8 cellular contexts compared by ENCODE assay signal in genomic region chr3:67018105-67018788, GRCh38. TPM values are rescaled to one million over a fixed set of nuclear protein-coding genes. Genes with fewer than 3 reads are reported as not detected.
DNase-seq lines count a peak whose midpoint lies in the region; FAIRE-seq and TF ChIP-seq lines count a peak whose summit lies in the region.

No MANE protein-coding gene starts in this region.

- TF ChIP-seq POLR2A in breast epithelium (IDR thresholded peaks at IDR 0.05) = no peak

- H3K36me3 ChIP-seq in breast epithelium (no peaks in the 10 kb centered on the region), hepatocyte (replicated peaks; ENCODE audit: insufficient read depth, low read depth) (no peaks in the 10 kb centered on the region)

- no peak overlapping the region for H3K4me3 Mint-ChIP-seq in MCF 10A (ENCODE audit: unreplicated experiment)

- no peak for FAIRE-seq in urothelium cell line (lab: Jason Lieb, UNC)

- CTCF ChIA-PET in MCF 10A (lab: Yijun Ruan, JAX) = no interaction called here

- H3K9me3 Mint-ChIP-seq in MCF 10A (ENCODE audit: unreplicated experiment) = no peaks in the 10 kb centered on the region

- H3K4me2 ChIP-seq in hepatocyte = no peak overlapping the region

- H3K9me2 ChIP-seq in hepatocyte (replicated peaks; ENCODE audit: insufficient read depth) = no peaks in the 10 kb centered on the region

- no peak overlapping the region for H3K4me3 ChIP-seq in breast epithelium
- no peak overlapping the region for H3K4me3 ChIP-seq in fibroblast of mammary gland (ENCODE audit: control insufficient read depth, low read depth, low read length)
- no peak overlapping the region for H3K4me3 ChIP-seq in hepatocyte

- POLR2A ChIA-PET in MCF 10A (lab: Yijun Ruan, JAX) = no interaction called here

- H3K4me1 ChIP-seq in breast epithelium (no peaks in the 10 kb centered on the region), hepatocyte (ENCODE audit: insufficient read depth) (peaks cover 5% of the 10 kb centered on the region)

- TF ChIP-seq CTCF in MCF 10A (IDR thresholded peaks at IDR 0.05; ENCODE audit: unreplicated experiment) (no peak), breast epithelium (IDR thresholded peaks at IDR 0.05) (no peak), fibroblast of mammary gland (conservative IDR thresholded peaks at IDR 0.05; ENCODE audit: control insufficient read depth, insufficient read depth, low read depth, low read length) (no peak), hepatocyte (IDR thresholded peaks at IDR 0.05; ENCODE audit: poor library complexity) (no peak)

- no peaks in the 10 kb centered on the region for H3K27me3 ChIP-seq in breast epithelium
- no peaks in the 10 kb centered on the region for H3K27me3 ChIP-seq in hepatocyte

- H3K4me1 Mint-ChIP-seq in MCF 10A (ENCODE audit: insufficient read depth, unreplicated experiment) = peaks cover 13% of the 10 kb centered on the region

- no peaks in the 10 kb centered on the region for H3K9me3 ChIP-seq in breast epithelium
- H3K9me3 ChIP-seq in hepatocyte (ENCODE audit: low read depth) = no peaks in the 10 kb centered on the region

- H3K36me3 Mint-ChIP-seq in MCF 10A (ENCODE audit: insufficient read depth, unreplicated experiment) = no peaks in the 10 kb centered on the region

- DNase-seq in MCF 10A (ENCODE audit: unreplicated experiment) (peak; percentile 58), breast epithelium (ENCODE audit: low spot score in 2 of 2) (no peak), HT1080 (ENCODE audit: low read depth) (peak; percentile 52), fibroblast of mammary gland (ENCODE audit: low read depth) (peak; percentile 28), urothelium cell line (ENCODE audit: low spot score) (peak; percentile 23), putamen (ENCODE audit: low spot score) (no peak), hepatocyte (ENCODE audit: low spot score) (no peak), NCI-H2107 treated with DMSO at 0.1 percent for 48 hours (lab: John Stamatoyannopoulos, UW; ENCODE audit: unreplicated experiment) (no peak)

- H3K27me3 Mint-ChIP-seq in MCF 10A (ENCODE audit: insufficient read depth, unreplicated experiment) = peaks cover 12% of the 10 kb centered on the region

- intact Hi-C loops in MCF 10A (cut with micrococcal nuclease) (no loop called here), breast epithelium (cut with DNase I; ENCODE audit: low total_unique reads) (no loop called here)

- H2AFZ ChIP-seq in hepatocyte = no peak overlapping the region

- H3K27ac ChIP-seq in breast epithelium = no peak overlapping the region
- H3K27ac ChIP-seq in hepatocyte = no peak overlapping the region

- 66% methylated on average over 12 of the region's 12 CpGs for WGBS in hepatocyte (ENCODE audit: low lambda C conversion rate, missing lambda C conversion rate)

- BruUV-seq in MCF 10A (replicated peaks; lab: Mats Ljungman, UMichigan) = no TSS peak

- H3K79me2 ChIP-seq in hepatocyte = no peaks in the 10 kb centered on the region

- H4K20me1 ChIP-seq in hepatocyte (ENCODE audit: insufficient read depth, poor library complexity, severe bottlenecking) = no peaks in the 10 kb centered on the region

- H3K27ac Mint-ChIP-seq in MCF 10A (ENCODE audit: low read depth, unreplicated experiment) = no peak overlapping the region

RNA-seq across cellular contexts. Expression of gene KBTBD8, which starts 20.1 kb away (rescaled TPM):
- total RNA-seq in MCF 10A (2022) (1.7 and 4.3 TPM in 2 replicates), breast epithelium (1 to 10 TPM in 2 of 3 donors, under 1 TPM in 1; 0.96 to 1.6 (median 1.6) TPM), hepatocyte (10.0 and 14.2 TPM in 2 replicates)
- total RNA-seq in HT1080 (2014; rRNA removed; shearing (Covaris generic)) = 3.6 and 4.2 TPM in 2 replicates
- polyA plus RNA-seq in HT1080 (2015; cell fraction: cytosol; rRNA removed) = 2.7 and 3.5 TPM in 2 replicates
- polyA plus RNA-seq in HT1080 (2015; cell fraction: nucleus; rRNA removed) = 6.9 and 7.5 TPM in 2 replicates
- 2.1 and 3.9 TPM in 2 replicates for polyA plus RNA-seq in hepatocyte

Comparison
In these comparisons a context has a peak if more than half of its experiments do, and no peak if none do; other contexts are left out.
1. DNase-seq: peak in MCF 10A (single experiment), HT1080 (single experiment), fibroblast of mammary gland (single experiment) and urothelium cell line (single experiment); none in breast epithelium (0 of 2), putamen (single experiment), hepatocyte (single experiment) and NCI-H2107 treated with DMSO at 0.1 percent for 48 hours (single experiment).